In genomic region chr6:137332637-137333228, GRCh38 we compare ENCODE assay signal across 17 cellular contexts.
DNase-seq lines count a peak whose midpoint lies in the region; ATAC-seq and TF ChIP-seq lines count a peak whose summit lies in the region.
"Had no signal": no experiment of that assay in that cellular context is flagged by ENCODE, and none has a peak within 500 bp of the region (broad histone marks: within the 10 kb centered on the region; RNA-seq: fewer than 3 reads in every experiment).

No MANE protein-coding gene starts in this region.

- TF ChIP-seq CTCF in fibroblast of the aortic adventitia (IDR thresholded peaks at IDR 0.05; ENCODE audit: insufficient read depth, low read length) = no peak
- TF ChIP-seq CTCF in WTC11 (IDR thresholded peaks at IDR 0.05) = no peak

- CTCF ChIA-PET in WTC11 (lab: Charles Lee) = no interaction called here

- H3K4me3 ChIP-seq in adipocyte (ENCODE audit: low read length) = peak overlapping the region; percentile 27
- H3K4me3 ChIP-seq in fibroblast of the aortic adventitia (ENCODE audit: low read depth, low read length) = no peak overlapping the region
- H3K4me3 ChIP-seq: Peyer's patch, suprapubic skin had no signal

- no peaks in the 10 kb centered on the region for H3K27me3 Mint-ChIP-seq in WTC11 (ENCODE audit: low read depth)

- H3K36me3 Mint-ChIP-seq in WTC11 = no peaks in the 10 kb centered on the region
- H3K36me3 Mint-ChIP-seq: activated naive CD4-positive, alpha-beta T cell treated with anti-CD3 and anti-CD28 coated beads, Interleukin-2, amount 50 U/mL, for 72 hours had no signal

- no peaks in the 10 kb centered on the region for H3K27me3 ChIP-seq in adipocyte (replicated peaks; ENCODE audit: control insufficient read depth, insufficient read depth, low read length)
- H3K27me3 ChIP-seq: Peyer's patch, suprapubic skin had no signal

- no peaks in the 10 kb centered on the region for H3K9me3 Mint-ChIP-seq in WTC11
- H3K9me3 Mint-ChIP-seq: activated naive CD4-positive, alpha-beta T cell treated with anti-CD3 and anti-CD28 coated beads, Interleukin-2, amount 50 U/mL, for 72 hours; activated T-cell treated with anti-CD3 and anti-CD28 coated beads, Interleukin-2, amount 50 U/mL, for 24 hours; central memory CD8-positive, alpha-beta T cell had no signal

- no peaks in the 10 kb centered on the region for H3K9me3 ChIP-seq in adipocyte (ENCODE audit: control insufficient read depth, low read length)
- H3K9me3 ChIP-seq: Peyer's patch, suprapubic skin had no signal

- 0 out of 2 replicates have a peak, but pooled peaks cover 9% of the 10 kb centered on the region for H3K4me1 Mint-ChIP-seq in WTC11
- H3K4me1 Mint-ChIP-seq: central memory CD8-positive, alpha-beta T cell had no signal

- no peak overlapping the region for H3K9ac ChIP-seq in adipocyte (ENCODE audit: low read length)

- ATAC-seq in GM21515 (IDR thresholded peaks at IDR 0.05; ENCODE audit: unreplicated experiment) (no peak), WTC11 (no peak)
- ATAC-seq: activated naive CD4-positive, alpha-beta T cell treated with anti-CD3 and anti-CD28 coated beads, Interleukin-2, amount 50 U/mL, for 72 hours had no signal

- H3K36me3 ChIP-seq in adipocyte (ENCODE audit: control insufficient read depth, insufficient read depth, low read length, severe bottlenecking) = no peaks in the 10 kb centered on the region
- H3K36me3 ChIP-seq: Peyer's patch, suprapubic skin had no signal

- no peak overlapping the region for H3K4me3 Mint-ChIP-seq in WTC11
- H3K4me3 Mint-ChIP-seq: activated T-cell treated with anti-CD3 and anti-CD28 coated beads, Interleukin-2, amount 50 U/mL, for 24 hours; central memory CD8-positive, alpha-beta T cell had no signal

- peaks cover 14% of the 10 kb centered on the region for H3K4me1 ChIP-seq in adipocyte (ENCODE audit: control insufficient read depth, insufficient read depth, low read length)
- H3K4me1 ChIP-seq: Peyer's patch, suprapubic skin had no signal

- no peak overlapping the region for H3K27ac Mint-ChIP-seq in WTC11
- H3K27ac Mint-ChIP-seq: activated naive CD4-positive, alpha-beta T cell treated with anti-CD3 and anti-CD28 coated beads, Interleukin-2, amount 50 U/mL, for 72 hours; activated T-cell treated with anti-CD3 and anti-CD28 coated beads, Interleukin-2, amount 50 U/mL, for 24 hours had no signal

- DNase-seq in DMS 273 treated with DMSO at 0.1 percent for 48 hours (lab: John Stamatoyannopoulos, UW) (peak; percentile 94), adipocyte (ENCODE audit: low read depth) (no peak), fibroblast of the aortic adventitia (ENCODE audit: low read depth) (peak; percentile 28), retina (peak; percentile 16), RKO (ENCODE audit: low spot score) (no peak), WTC11 (ENCODE audit: low spot score) (no peak)
- DNase-seq: activated CD4-positive, alpha-beta T cell treated with anti-CD3 and anti-CD28 coated beads, Interleukin-2, amount 50 U/mL, for 4 hours; activated T-cell treated with anti-CD3 and anti-CD28 coated beads, Interleukin-2, amount 50 U/mL, for 24 hours; C1 segment of cervical spinal cord; NCI-H187; NCI-H69; Peyer's patch; stimulated activated CD4-positive, alpha-beta T cell treated with anti-CD3 and anti-CD28 coated beads, Interleukin-4, amount 100 ng/mL, for 4 hours had no signal

- POLR2A ChIA-PET in WTC11 (lab: Charles Lee) = interaction anchor here (0.6 kb wide), 1 partner anchor 529 kb away, joined by 3 read pairs; no protein-coding TSS in a partner anchor

TF ChIP-seq in WTC11, 78 proteins besides CTCF, POLR2A, EP300 and RAD21 (continues in another document):
- TF ChIP-seq RELA (CRISPR knock-in tag; IDR thresholded peaks at IDR 0.05; ENCODE audit: borderline replicate concordance) (no peak), AR (CRISPR knock-in tag; IDR thresholded peaks at IDR 0.05) (no peak), MYBL2 (CRISPR knock-in tag; IDR thresholded peaks at IDR 0.05) (no peak), USF2 (CRISPR knock-in tag; IDR thresholded peaks at IDR 0.05) (no peak), CREM (CRISPR knock-in tag; IDR thresholded peaks at IDR 0.05) (no peak), ZNF423 (CRISPR knock-in tag; IDR thresholded peaks at IDR 0.05) (no peak), NFYB (CRISPR knock-in tag; conservative IDR thresholded peaks at IDR 0.05; ENCODE audit: low read depth) (no peak), GRHL2 (CRISPR knock-in tag; IDR thresholded peaks at IDR 0.05; ENCODE audit: insufficient replicate concordance, severe bottlenecking) (no peak), RORB (CRISPR knock-in tag; IDR thresholded peaks at IDR 0.05) (no peak), ZNF671 (CRISPR knock-in tag; IDR thresholded peaks at IDR 0.05) (no peak), HMGXB4 (CRISPR knock-in tag; IDR thresholded peaks at IDR 0.05) (no peak)
- TF ChIP-seq, protein P1, sequence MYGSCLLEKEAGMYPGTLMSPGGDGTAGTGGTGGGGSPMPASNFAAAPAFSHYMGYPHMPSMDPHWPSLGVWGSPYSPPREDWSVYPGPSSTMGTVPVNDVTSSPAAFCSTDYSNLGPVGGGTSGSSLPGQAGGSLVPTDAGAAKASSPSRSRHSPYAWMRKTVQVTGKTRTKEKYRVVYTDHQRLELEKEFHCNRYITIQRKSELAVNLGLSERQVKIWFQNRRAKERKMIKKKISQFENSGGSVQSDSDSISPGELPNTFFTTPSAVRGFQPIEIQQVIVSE (CRISPR knock-in tag; IDR thresholded peaks at IDR 0.05; ENCODE audit: borderline replicate concordance) = no peak
- TF ChIP-seq, protein P2, sequence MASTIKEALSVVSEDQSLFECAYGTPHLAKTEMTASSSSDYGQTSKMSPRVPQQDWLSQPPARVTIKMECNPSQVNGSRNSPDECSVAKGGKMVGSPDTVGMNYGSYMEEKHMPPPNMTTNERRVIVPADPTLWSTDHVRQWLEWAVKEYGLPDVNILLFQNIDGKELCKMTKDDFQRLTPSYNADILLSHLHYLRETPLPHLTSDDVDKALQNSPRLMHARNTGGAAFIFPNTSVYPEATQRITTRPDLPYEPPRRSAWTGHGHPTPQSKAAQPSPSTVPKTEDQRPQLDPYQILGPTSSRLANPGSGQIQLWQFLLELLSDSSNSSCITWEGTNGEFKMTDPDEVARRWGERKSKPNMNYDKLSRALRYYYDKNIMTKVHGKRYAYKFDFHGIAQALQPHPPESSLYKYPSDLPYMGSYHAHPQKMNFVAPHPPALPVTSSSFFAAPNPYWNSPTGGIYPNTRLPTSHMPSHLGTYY (CRISPR knock-in tag; IDR thresholded peaks at IDR 0.05) = no peak
- TF ChIP-seq, protein P3, sequence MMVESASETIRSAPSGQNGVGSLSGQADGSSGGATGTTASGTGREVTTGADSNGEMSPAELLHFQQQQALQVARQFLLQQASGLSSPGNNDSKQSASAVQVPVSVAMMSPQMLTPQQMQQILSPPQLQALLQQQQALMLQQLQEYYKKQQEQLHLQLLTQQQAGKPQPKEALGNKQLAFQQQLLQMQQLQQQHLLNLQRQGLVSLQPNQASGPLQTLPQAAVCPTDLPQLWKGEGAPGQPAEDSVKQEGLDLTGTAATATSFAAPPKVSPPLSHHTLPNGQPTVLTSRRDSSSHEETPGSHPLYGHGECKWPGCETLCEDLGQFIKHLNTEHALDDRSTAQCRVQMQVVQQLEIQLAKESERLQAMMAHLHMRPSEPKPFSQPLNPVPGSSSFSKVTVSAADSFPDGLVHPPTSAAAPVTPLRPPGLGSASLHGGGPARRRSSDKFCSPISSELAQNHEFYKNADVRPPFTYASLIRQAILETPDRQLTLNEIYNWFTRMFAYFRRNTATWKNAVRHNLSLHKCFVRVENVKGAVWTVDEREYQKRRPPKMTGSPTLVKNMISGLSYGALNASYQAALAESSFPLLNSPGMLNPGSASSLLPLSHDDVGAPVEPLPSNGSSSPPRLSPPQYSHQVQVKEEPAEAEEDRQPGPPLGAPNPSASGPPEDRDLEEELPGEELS (CRISPR knock-in tag; IDR thresholded peaks at IDR 0.05) = no peak

Comparison
In these comparisons a context has a peak if more than half of its experiments do, and no peak if none do; other contexts are left out.
1. DNase-seq: peak in DMS 273 treated with DMSO at 0.1 percent for 48 hours (single experiment), fibroblast of the aortic adventitia (single experiment) and retina (single experiment); none in adipocyte (single experiment), RKO (single experiment) and WTC11 (single experiment).